In the genomic region with DNA sequence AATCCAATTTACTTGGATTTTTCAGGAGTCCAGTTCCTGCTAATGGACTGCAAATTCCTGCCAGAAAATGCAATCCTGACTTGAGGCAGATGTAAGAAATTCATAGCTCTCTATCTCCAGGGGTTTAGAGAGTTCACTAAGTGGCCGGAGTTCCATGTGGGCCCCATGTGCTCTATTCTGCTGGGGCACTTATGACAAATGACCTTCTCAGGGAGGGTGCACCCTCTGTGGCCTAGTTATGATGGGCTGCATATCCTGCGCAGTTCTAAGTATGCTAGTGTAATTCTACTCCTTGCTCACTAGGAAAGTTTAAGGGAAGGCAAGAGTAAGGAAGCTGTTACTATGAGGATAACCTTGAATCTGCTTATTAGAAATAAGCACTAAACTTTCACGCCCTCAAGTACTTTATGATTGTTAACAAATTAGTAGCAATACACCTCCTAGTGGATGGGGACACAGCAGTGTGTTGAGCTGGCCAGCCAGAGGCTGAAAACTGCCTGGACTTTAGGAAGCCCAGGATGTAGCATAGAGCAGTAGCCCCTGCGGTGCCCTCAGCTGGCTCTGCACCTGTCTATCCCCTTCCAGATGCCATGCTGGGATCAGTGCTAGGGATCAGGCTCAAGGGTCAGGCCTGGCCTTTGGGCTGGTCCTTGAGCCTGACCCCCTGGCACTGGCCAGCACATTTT, we compare ENCODE assay signal across 1 cellular context.
TF ChIP-seq lines count a peak whose summit lies in the region.

No MANE protein-coding gene starts in this region.

TF ChIP-seq in K562, 482 proteins besides CTCF, POLR2A, EP300 and RAD21:
- TF ChIP-seq TEAD1 (CRISPR knock-in tag; IDR thresholded peaks at IDR 0.05) (no peak), ZNF444 (CRISPR knock-in tag; IDR thresholded peaks at IDR 0.05) (no peak), SRSF1 (IDR thresholded peaks at IDR 0.05; ENCODE audit: low read depth, low read length) (no peak), MYC (IDR thresholded peaks at IDR 0.05; ENCODE audit: low read depth, low read length) (no peak), MYC (CRISPR knock-in tag; IDR thresholded peaks at IDR 0.05; ENCODE audit: borderline replicate concordance, low read depth) (no peak), ZNF408 (CRISPR knock-in tag; IDR thresholded peaks at IDR 0.05; ENCODE audit: low read depth) (no peak), XRCC3 (IDR thresholded peaks at IDR 0.05) (no peak)
- TF ChIP-seq, protein P1, sequence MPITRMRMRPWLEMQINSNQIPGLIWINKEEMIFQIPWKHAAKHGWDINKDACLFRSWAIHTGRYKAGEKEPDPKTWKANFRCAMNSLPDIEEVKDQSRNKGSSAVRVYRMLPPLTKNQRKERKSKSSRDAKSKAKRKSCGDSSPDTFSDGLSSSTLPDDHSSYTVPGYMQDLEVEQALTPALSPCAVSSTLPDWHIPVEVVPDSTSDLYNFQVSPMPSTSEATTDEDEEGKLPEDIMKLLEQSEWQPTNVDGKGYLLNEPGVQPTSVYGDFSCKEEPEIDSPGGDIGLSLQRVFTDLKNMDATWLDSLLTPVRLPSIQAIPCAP (CRISPR knock-in tag; IDR thresholded peaks at IDR 0.05; ENCODE audit: borderline replicate concordance) = no peak
TF ChIP-seq in K562: peak in this region for 0.
